In genomic region chr2:175864131-175864728, GRCh38 we compare ENCODE assay signal across 1 cellular context.
TF ChIP-seq lines count a peak whose summit lies in the region.

No MANE protein-coding gene starts in this region.

TF ChIP-seq in K562, 482 proteins besides CTCF, POLR2A, EP300 and RAD21:
- TF ChIP-seq ZNF212 (CRISPR knock-in tag; IDR thresholded peaks at IDR 0.05) = no peak
- peak; percentile 85 for TF ChIP-seq TFE3 (CRISPR knock-in tag; IDR thresholded peaks at IDR 0.05)
